In the genomic region with DNA sequence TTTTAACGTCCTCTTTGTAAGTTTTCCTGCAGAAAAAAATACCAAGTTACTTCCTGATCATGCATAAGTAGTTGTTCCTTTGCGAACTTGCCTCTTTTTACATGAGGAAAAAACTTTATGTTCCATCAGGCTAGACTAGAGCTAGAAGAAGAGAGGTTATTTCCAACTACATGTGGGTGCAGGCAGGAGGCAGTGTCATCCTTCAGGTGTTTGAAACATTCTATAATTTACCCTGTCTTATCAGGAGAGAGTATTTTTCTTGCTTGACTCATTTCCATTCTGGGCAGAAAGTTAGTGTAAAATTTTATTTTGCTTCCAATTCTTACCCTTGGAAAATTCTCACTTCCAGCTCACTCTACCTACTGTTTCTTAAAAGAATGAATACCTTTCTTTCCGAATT, we compare ENCODE assay signal across 1 cellular context.
TF ChIP-seq lines count a peak whose summit lies in the region.

No MANE protein-coding gene starts in this region.

TF ChIP-seq in neural cell, 6 proteins besides CTCF, POLR2A, EP300 and RAD21:
- no peak for TF ChIP-seq SMC3 (conservative IDR thresholded peaks at IDR 0.05; ENCODE audit: poor library complexity)
- no peak for TF ChIP-seq MXI1 (conservative IDR thresholded peaks at IDR 0.05; ENCODE audit: poor library complexity, severe bottlenecking)
- no peak for TF ChIP-seq TAF1 (IDR thresholded peaks at IDR 0.05; ENCODE audit: low read depth)
- no peak for TF ChIP-seq POLR2AphosphoS5 (IDR thresholded peaks at IDR 0.05)
- TF ChIP-seq, protein P1, sequence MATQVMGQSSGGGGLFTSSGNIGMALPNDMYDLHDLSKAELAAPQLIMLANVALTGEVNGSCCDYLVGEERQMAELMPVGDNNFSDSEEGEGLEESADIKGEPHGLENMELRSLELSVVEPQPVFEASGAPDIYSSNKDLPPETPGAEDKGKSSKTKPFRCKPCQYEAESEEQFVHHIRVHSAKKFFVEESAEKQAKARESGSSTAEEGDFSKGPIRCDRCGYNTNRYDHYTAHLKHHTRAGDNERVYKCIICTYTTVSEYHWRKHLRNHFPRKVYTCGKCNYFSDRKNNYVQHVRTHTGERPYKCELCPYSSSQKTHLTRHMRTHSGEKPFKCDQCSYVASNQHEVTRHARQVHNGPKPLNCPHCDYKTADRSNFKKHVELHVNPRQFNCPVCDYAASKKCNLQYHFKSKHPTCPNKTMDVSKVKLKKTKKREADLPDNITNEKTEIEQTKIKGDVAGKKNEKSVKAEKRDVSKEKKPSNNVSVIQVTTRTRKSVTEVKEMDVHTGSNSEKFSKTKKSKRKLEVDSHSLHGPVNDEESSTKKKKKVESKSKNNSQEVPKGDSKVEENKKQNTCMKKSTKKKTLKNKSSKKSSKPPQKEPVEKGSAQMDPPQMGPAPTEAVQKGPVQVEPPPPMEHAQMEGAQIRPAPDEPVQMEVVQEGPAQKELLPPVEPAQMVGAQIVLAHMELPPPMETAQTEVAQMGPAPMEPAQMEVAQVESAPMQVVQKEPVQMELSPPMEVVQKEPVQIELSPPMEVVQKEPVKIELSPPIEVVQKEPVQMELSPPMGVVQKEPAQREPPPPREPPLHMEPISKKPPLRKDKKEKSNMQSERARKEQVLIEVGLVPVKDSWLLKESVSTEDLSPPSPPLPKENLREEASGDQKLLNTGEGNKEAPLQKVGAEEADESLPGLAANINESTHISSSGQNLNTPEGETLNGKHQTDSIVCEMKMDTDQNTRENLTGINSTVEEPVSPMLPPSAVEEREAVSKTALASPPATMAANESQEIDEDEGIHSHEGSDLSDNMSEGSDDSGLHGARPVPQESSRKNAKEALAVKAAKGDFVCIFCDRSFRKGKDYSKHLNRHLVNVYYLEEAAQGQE (IDR thresholded peaks at IDR 0.05; ENCODE audit: borderline replicate concordance), result no peak
- no peak for TF ChIP-seq EZH2 (IDR thresholded peaks at IDR 0.05; ENCODE audit: borderline replicate concordance, insufficient read depth, low read length, poor library complexity, severe bottlenecking)
TF ChIP-seq in neural cell: peak in this region for 0.
